ENCODE assay signal across 27 cellular contexts in the genomic region with DNA sequence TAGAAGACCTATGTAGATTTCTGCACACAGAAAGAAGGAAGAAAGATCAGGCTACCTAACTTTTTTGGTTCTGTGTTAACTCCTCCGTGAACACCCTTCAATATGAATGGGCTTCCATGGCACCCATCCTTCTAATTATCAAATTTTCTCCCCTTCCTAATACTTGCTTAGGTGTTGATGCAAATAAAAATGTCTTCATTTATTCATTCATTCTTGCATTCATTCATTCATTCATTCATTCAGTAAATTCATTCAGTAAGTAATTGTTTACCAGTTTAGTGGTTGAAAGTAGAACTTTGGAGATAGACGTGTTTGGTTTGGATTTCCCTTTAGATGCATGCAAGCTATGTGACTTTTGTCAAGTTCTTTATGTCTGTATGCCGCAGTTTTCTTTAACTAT. TPM values are rescaled to one million over a fixed set of nuclear protein-coding genes. Genes with fewer than 3 reads are reported as not detected.
"Had no signal": no experiment of that assay in that cellular context is flagged by ENCODE, and none has a peak within 500 bp of the region (broad histone marks: within the 10 kb centered on the region; RNA-seq: fewer than 3 reads in every experiment).

No MANE protein-coding gene starts in this region.

- H3K4me3 Mint-ChIP-seq: activated naive CD8-positive, alpha-beta T cell treated with anti-CD3 and anti-CD28 coated beads for 36 hours; mesothelial cell of epicardium; neural progenitor cell; T-helper 2 cell treated with Interferon-gamma antibody and Interleukin-4, amounts not matched to agents 5 μg/mL and 100 μg/mL, for 36 hours; WTC11 had no signal

- H3K4me3 ChIP-seq: cardiac muscle cell, esophagus muscularis mucosa, gastroesophageal sphincter, heart left ventricle, left lung, neural progenitor cell, prostate gland, suprapubic skin had no signal

- H3K27ac Mint-ChIP-seq: activated naive CD8-positive, alpha-beta T cell treated with anti-CD3 and anti-CD28 coated beads for 36 hours; mesothelial cell of epicardium; neural progenitor cell; T-helper 2 cell treated with Interferon-gamma antibody and Interleukin-4, amounts not matched to agents 5 μg/mL and 100 μg/mL, for 36 hours; WTC11 had no signal

- DNase-seq: activated CD4-positive, alpha-beta T cell treated with anti-CD3 and anti-CD28 coated beads for 48 hours; activated CD8-positive, alpha-beta memory T cell treated with anti-CD3 and anti-CD28 coated beads for 24 hours; activated CD8-positive, alpha-beta memory T cell treated with anti-CD3 and anti-CD28 coated beads, Interleukin-2, amount 50 U/mL, for 48 hours; activated gamma-delta T cell treated with Interleukin-2 at 50 U/mL for 16 hours; activated naive CD8-positive, alpha-beta T cell treated with anti-CD3 and anti-CD28 coated beads for 36 hours; dermis blood vessel endothelial cell; effector memory CD4-positive, alpha-beta T cell; heart left ventricle; left lung; right cardiac atrium; stimulated activated CD4-positive, alpha-beta T cell treated with anti-CD3 and anti-CD28 coated beads, Interleukin-2, amount 100 ng/mL, for 24 hours; stimulated activated naive CD4-positive, alpha-beta T cell treated with Interleukin-2 at 50 U/mL for 16 hours; trophoblast cell had no signal

- H3K9me3 Mint-ChIP-seq: activated naive CD8-positive, alpha-beta T cell treated with anti-CD3 and anti-CD28 coated beads for 36 hours; mesothelial cell of epicardium; T-helper 2 cell treated with Interferon-gamma antibody and Interleukin-4, amounts not matched to agents 5 μg/mL and 100 μg/mL, for 36 hours had no signal

- H3K36me3 Mint-ChIP-seq: mesothelial cell of epicardium, neural progenitor cell, WTC11 had no signal

- H3K27me3 Mint-ChIP-seq: activated naive CD8-positive, alpha-beta T cell treated with anti-CD3 and anti-CD28 coated beads for 36 hours had no signal

- ATAC-seq: gastroesophageal sphincter, heart left ventricle, left lung, right cardiac atrium, WTC11 had no signal

RNA-seq across cellular contexts. Expression of a gene that starts 4.6 kb away (rescaled TPM):
- total RNA-seq: cardiac muscle cell, endothelial cell of umbilical vein, lung microvascular endothelial cell, mesothelial cell of epicardium had no signal
- polyA plus RNA-seq: endothelial cell of umbilical vein had no signal

RNA-seq across cellular contexts. Expression of a gene that starts 58.5 kb away (rescaled TPM):
- total RNA-seq: activated naive CD8-positive, alpha-beta T cell treated with anti-CD3 and anti-CD28 coated beads for 36 hours; cardiac muscle cell; dermis blood vessel endothelial cell; endothelial cell of umbilical vein; esophagus muscularis mucosa; gastroesophageal sphincter; kidney epithelial cell; lung microvascular endothelial cell; mesothelial cell of epicardium; osteoblast; prostate gland; right cardiac atrium; skeletal muscle tissue; suprapubic skin; WTC11 had no signal
- polyA plus RNA-seq: cardiac muscle cell, endothelial cell of umbilical vein had no signal
